In genomic region chr13:20418953-20419352, GRCh38 we compare ENCODE assay signal across 14 cellular contexts.
A peak's percentile ranks its signal among the peaks of the same experiment; 100 is the strongest.
DNase-seq lines count a peak whose midpoint lies in the region; ATAC-seq and TF ChIP-seq lines count a peak whose summit lies in the region.
"Had no signal": no experiment of that assay in that cellular context is flagged by ENCODE, and none has a peak within 500 bp of the region (broad histone marks: within the 10 kb centered on the region; RNA-seq: fewer than 3 reads in every experiment).

No MANE protein-coding gene starts in this region.

- H3K79me2 ChIP-seq in ACC112 (ENCODE audit: control insufficient read depth, insufficient read depth, low read length, unreplicated experiment) (no peaks in the 10 kb centered on the region), hepatocyte (no peaks in the 10 kb centered on the region)

- H3K4me1 Mint-ChIP-seq in CD4-positive, alpha-beta memory T cell: peaks cover 22 to 46% (median 29%) of the 10 kb centered on the region in 4 donors
- peaks cover 32% of the 10 kb centered on the region for H3K4me1 Mint-ChIP-seq in activated CD8-positive, alpha-beta T cell treated with anti-CD3 and anti-CD28 coated beads, Interleukin-2, amount 10 ng/mL, durations not matched to agents 7 days and 5 days (ENCODE audit: low read depth)
- H3K4me1 Mint-ChIP-seq in glutamatergic neuron (ENCODE audit: low read depth, unreplicated experiment): peaks cover under 1% of the 10 kb centered on the region

- H3K4me1 ChIP-seq in ACC112 (ENCODE audit: control insufficient read depth, insufficient read depth, low read length, unreplicated experiment) (peaks cover 4% of the 10 kb centered on the region), hepatocyte (ENCODE audit: insufficient read depth) (peaks cover 9% of the 10 kb centered on the region)
- H3K4me1 ChIP-seq in CD4-positive, alpha-beta memory T cell (ENCODE audit: insufficient read depth, low read length): peaks cover 18% of the 10 kb centered on the region

- peaks cover 0 to 3% (median 0%) of the 10 kb centered on the region in 8 donors for H3K9me3 Mint-ChIP-seq in CD4-positive, alpha-beta memory T cell
- peaks cover 7% of the 10 kb centered on the region for H3K9me3 Mint-ChIP-seq in activated CD8-positive, alpha-beta T cell treated with anti-CD3 and anti-CD28 coated beads, Interleukin-2, amount 10 ng/mL, durations not matched to agents 7 days and 5 days (ENCODE audit: insufficient read depth)
- no peaks in the 10 kb centered on the region for H3K9me3 Mint-ChIP-seq in glutamatergic neuron (ENCODE audit: unreplicated experiment)
- H3K9me3 Mint-ChIP-seq: H9 had no signal

- intact Hi-C loops in CD4-positive, alpha-beta memory T cell (cut with micrococcal nuclease): no loop called here

- no peaks in the 10 kb centered on the region for H3K27me3 Mint-ChIP-seq in CD4-positive, alpha-beta memory T cell
- no peaks in the 10 kb centered on the region for H3K27me3 Mint-ChIP-seq in activated CD8-positive, alpha-beta T cell treated with anti-CD3 and anti-CD28 coated beads, Interleukin-2, amount 10 ng/mL, durations not matched to agents 7 days and 5 days (ENCODE audit: low read depth)
- H3K27me3 Mint-ChIP-seq in glutamatergic neuron (ENCODE audit: unreplicated experiment): peaks cover 6% of the 10 kb centered on the region

- DNase-seq in CD4-positive, alpha-beta memory T cell: no peak
- DNase-seq in activated CD8-positive, alpha-beta T cell treated with anti-CD3 and anti-CD28 coated beads, Interleukin-2, amount 10 ng/mL, durations not matched to agents 7 days and 5 days: no peak
- no peak for DNase-seq in hepatocyte (ENCODE audit: low spot score)
- DNase-seq in DMS79 treated with DMSO at 0.1 percent for 48 hours (lab: John Stamatoyannopoulos, UW): no peak
- DNase-seq in glutamatergic neuron: no peak
- DNase-seq in MV-4-11 (lab: John Stamatoyannopoulos, UW): no peak
- DNase-seq in AML-193 (lab: John Stamatoyannopoulos, UW): no peak
- DNase-seq: H9, NCI-H2029, NCI-H510A, posterior cingulate gyrus, small intestine had no signal

- no peaks in the 10 kb centered on the region for H3K36me3 ChIP-seq in ACC112 (ENCODE audit: insufficient read depth, low read length)
- H3K36me3 ChIP-seq in CD4-positive, alpha-beta memory T cell (ENCODE audit: insufficient read depth, low read length): no peaks in the 10 kb centered on the region
- H3K36me3 ChIP-seq in hepatocyte (replicated peaks; ENCODE audit: insufficient read depth, low read depth): no peaks in the 10 kb centered on the region

- no peak for ATAC-seq in activated CD8-positive, alpha-beta T cell treated with anti-CD3 and anti-CD28 coated beads, Interleukin-2, amount 10 ng/mL, durations not matched to agents 7 days and 5 days

- POLR2A ChIA-PET in CD4-positive, alpha-beta memory T cell (lab: Charles Lee; ENCODE audit: partially characterized antibody): no interaction called here
- POLR2A ChIA-PET in activated CD8-positive, alpha-beta T cell treated with anti-CD3 and anti-CD28 coated beads, Interleukin-2, amount 10 ng/mL, durations not matched to agents 7 days and 5 days (lab: Charles Lee): interaction anchor here (1.6 kb wide), 1 partner anchor 57 kb away, joined by 5 read pairs; no protein-coding TSS in a partner anchor

- H3K9me3 ChIP-seq in CD4-positive, alpha-beta memory T cell (ENCODE audit: control insufficient read depth in 1 of 2, low read length in 2 of 2): no peaks in the 10 kb centered on the region
- no peaks in the 10 kb centered on the region for H3K9me3 ChIP-seq in hepatocyte (ENCODE audit: low read depth)
- H3K9me3 ChIP-seq: tibial nerve had no signal

- H3K4me3 ChIP-seq in ACC112 (ENCODE audit: low read depth, low read length): no peak overlapping the region
- H3K4me3 ChIP-seq in CD4-positive, alpha-beta memory T cell (ENCODE audit: low read length in 2 of 2): no peak overlapping the region
- no peak overlapping the region for H3K4me3 ChIP-seq in hepatocyte
- H3K4me3 ChIP-seq: tibial nerve had no signal

- TF ChIP-seq CTCF in hepatocyte (IDR thresholded peaks at IDR 0.05; ENCODE audit: poor library complexity) (no peak), glutamatergic neuron (IDR thresholded peaks at IDR 0.05; ENCODE audit: partially characterized antibody, unreplicated experiment) (no peak)

- peak overlapping the region in 4 of 8 donors; percentile 11 to 36 (median 22) for H3K4me3 Mint-ChIP-seq in CD4-positive, alpha-beta memory T cell
- H3K4me3 Mint-ChIP-seq in activated CD8-positive, alpha-beta T cell treated with anti-CD3 and anti-CD28 coated beads, Interleukin-2, amount 10 ng/mL, durations not matched to agents 7 days and 5 days: no peak overlapping the region
- H3K4me3 Mint-ChIP-seq in glutamatergic neuron (ENCODE audit: unreplicated experiment): no peak overlapping the region
- H3K4me3 Mint-ChIP-seq: H9 had no signal

- no peaks in the 10 kb centered on the region for H3K9me2 ChIP-seq in hepatocyte (replicated peaks; ENCODE audit: insufficient read depth)

- H3K27ac Mint-ChIP-seq in CD4-positive, alpha-beta memory T cell: peak overlapping the region in 4 of 7 donors; percentile 14 to 96 (median 34)
- H3K27ac Mint-ChIP-seq in activated CD8-positive, alpha-beta T cell treated with anti-CD3 and anti-CD28 coated beads, Interleukin-2, amount 10 ng/mL, durations not matched to agents 7 days and 5 days: peak overlapping the region; percentile 58
- no peak overlapping the region for H3K27ac Mint-ChIP-seq in glutamatergic neuron (ENCODE audit: unreplicated experiment)
- H3K27ac Mint-ChIP-seq: H9 had no signal

- 89% methylated on average over 7 of the region's 7 CpGs for WGBS in hepatocyte (ENCODE audit: low lambda C conversion rate, missing lambda C conversion rate)

- H4K20me1 ChIP-seq in hepatocyte (ENCODE audit: insufficient read depth, poor library complexity, severe bottlenecking): no peaks in the 10 kb centered on the region

- H2AFZ ChIP-seq in ACC112 (ENCODE audit: low read length, unreplicated experiment): no peak overlapping the region
- H2AFZ ChIP-seq in hepatocyte: no peak overlapping the region

- CTCF ChIA-PET in CD4-positive, alpha-beta memory T cell (lab: Charles Lee; ENCODE audit: partially characterized antibody): interaction anchor here (1.0 kb wide), 1 partner anchor 74 kb away, joined by 3 read pairs; no protein-coding TSS in a partner anchor
- CTCF ChIA-PET in activated CD8-positive, alpha-beta T cell treated with anti-CD3 and anti-CD28 coated beads, Interleukin-2, amount 10 ng/mL, durations not matched to agents 7 days and 5 days (lab: Charles Lee): interaction anchor here (0.7 kb wide), 1 partner anchor 267 kb away, joined by 3 read pairs; no protein-coding TSS in a partner anchor

- peaks cover 0 to 2% of the 10 kb centered on the region in 2 donors for H3K36me3 Mint-ChIP-seq in CD4-positive, alpha-beta memory T cell
- H3K36me3 Mint-ChIP-seq in activated CD8-positive, alpha-beta T cell treated with anti-CD3 and anti-CD28 coated beads, Interleukin-2, amount 10 ng/mL, durations not matched to agents 7 days and 5 days (ENCODE audit: low read depth): peaks cover 47% of the 10 kb centered on the region
- no peaks in the 10 kb centered on the region for H3K36me3 Mint-ChIP-seq in glutamatergic neuron (ENCODE audit: unreplicated experiment)

- peak overlapping the region; percentile 78 for H3K27ac ChIP-seq in ACC112 (ENCODE audit: low read depth, low read length)
- no peak overlapping the region for H3K27ac ChIP-seq in CD4-positive, alpha-beta memory T cell (ENCODE audit: low read depth, low read length)
- H3K27ac ChIP-seq in hepatocyte: peak overlapping the region; percentile 16

- no peaks in the 10 kb centered on the region for H3K27me3 ChIP-seq in ACC112 (ENCODE audit: insufficient read depth, low read length)
- no peaks in the 10 kb centered on the region for H3K27me3 ChIP-seq in CD4-positive, alpha-beta memory T cell (ENCODE audit: insufficient read depth, low read length)
- H3K27me3 ChIP-seq in hepatocyte: no peaks in the 10 kb centered on the region
- H3K27me3 ChIP-seq: tibial nerve had no signal

- no peak overlapping the region for H3K4me2 ChIP-seq in hepatocyte
